In the genomic region with DNA sequence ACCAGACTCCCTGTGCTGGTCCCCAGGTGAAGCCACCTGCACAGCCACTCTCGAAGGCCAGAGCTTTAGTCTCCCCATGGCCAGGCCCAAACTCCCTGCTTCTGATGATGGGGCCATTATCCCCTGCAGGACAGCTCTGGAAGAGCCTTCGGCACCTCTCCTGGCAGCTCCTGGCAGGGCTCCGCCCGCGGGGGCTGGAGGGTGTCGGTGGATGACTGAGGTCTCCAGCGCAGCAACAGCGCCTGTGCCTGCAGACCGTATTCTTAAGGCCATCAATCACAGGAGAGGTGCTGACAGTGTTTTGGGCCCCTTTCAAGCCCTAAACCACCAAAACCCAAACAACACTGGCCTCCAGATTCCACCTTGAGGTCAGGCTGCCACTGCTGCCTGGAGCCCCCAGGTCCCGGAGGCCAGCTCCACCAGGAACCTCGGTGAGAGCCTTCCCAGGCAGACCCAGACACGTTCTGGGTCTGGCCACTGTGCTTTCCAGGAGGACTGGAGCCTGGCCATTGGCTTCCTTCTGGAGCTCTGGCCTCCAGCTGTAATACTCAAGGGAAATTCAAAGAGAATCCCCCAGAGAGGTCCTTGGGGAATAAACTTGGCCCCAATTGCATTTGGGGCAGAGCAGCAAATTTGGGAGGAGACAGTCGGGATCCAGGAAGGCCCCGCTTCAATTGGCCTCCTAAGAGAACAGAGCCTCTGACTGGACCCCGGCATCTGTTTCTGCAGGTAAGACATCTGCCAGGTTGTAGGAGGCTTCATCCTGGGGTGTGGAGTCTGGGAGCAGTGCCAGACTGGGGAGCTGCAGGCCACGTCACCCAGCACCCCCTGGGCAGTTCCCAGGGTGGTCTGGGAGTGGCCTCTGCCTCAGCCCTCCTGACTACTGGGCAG, we compare ENCODE assay signal across 27 cellular contexts.
DNase-seq lines count a peak whose midpoint lies in the region; ATAC-seq, FAIRE-seq and TF ChIP-seq lines count a peak whose summit lies in the region.
"Had no signal": no experiment of that assay in that cellular context is flagged by ENCODE, and none has a peak within 500 bp of the region (broad histone marks: within the 10 kb centered on the region; RNA-seq: fewer than 3 reads in every experiment).

No MANE protein-coding gene starts in this region.

- no peak for FAIRE-seq in GM12892 (lab: Jason Lieb, UNC)
- FAIRE-seq: frontal cortex, GM19239 had no signal

- no peak overlapping the region for H3K27ac ChIP-seq in right cardiac atrium (ENCODE audit: low read length)
- H3K27ac ChIP-seq: C4-2B, left ventricle myocardium inferior, prostate gland had no signal

- 74% methylated on average over 16 of the region's 16 CpGs for WGBS in right cardiac atrium

- no peaks in the 10 kb centered on the region for H3K36me3 Mint-ChIP-seq in activated CD8-positive, alpha-beta memory T cell treated with anti-CD3 and anti-CD28 coated beads, Interleukin-2, amount 10 ng/mL, durations not matched to agents 7 days and 5 days
- H3K36me3 Mint-ChIP-seq: activated naive CD4-positive, alpha-beta T cell treated with anti-CD3 and anti-CD28 coated beads, Interleukin-2, amount 10 ng/mL, durations not matched to agents 7 days and 5 days; immature natural killer cell; T-cell had no signal

- H3K9me3 Mint-ChIP-seq in activated CD8-positive, alpha-beta memory T cell treated with anti-CD3 and anti-CD28 coated beads, Interleukin-2, amount 10 ng/mL, durations not matched to agents 7 days and 5 days (ENCODE audit: low read depth): no peaks in the 10 kb centered on the region
- H3K9me3 Mint-ChIP-seq: activated naive CD4-positive, alpha-beta T cell treated with anti-CD3 and anti-CD28 coated beads, Interleukin-2, amount 10 ng/mL, durations not matched to agents 7 days and 5 days; activated T-helper 1 cell treated with anti-CD3 and anti-CD28 coated beads, Interleukin-12 subunit alpha, Interleukin-12 subunit beta, Interleukin-2, Interleukin-4 antibody, amounts not matched to agents 30 ng/mL and 10 ng/mL and 1 ng/mL, durations not matched to agents 14 hours and 24 hours and 36 hours; immature natural killer cell; T-cell had no signal

- H3K27me3 Mint-ChIP-seq in activated CD8-positive, alpha-beta memory T cell treated with anti-CD3 and anti-CD28 coated beads, Interleukin-2, amount 10 ng/mL, durations not matched to agents 7 days and 5 days: peaks cover 7% of the 10 kb centered on the region
- H3K27me3 Mint-ChIP-seq: IgD-negative memory B cell had no signal

- CTCF ChIA-PET in activated CD8-positive, alpha-beta memory T cell treated with anti-CD3 and anti-CD28 coated beads, Interleukin-2, amount 10 ng/mL, durations not matched to agents 7 days and 5 days (lab: Charles Lee): no interaction called here

- peak; percentile 13 for DNase-seq in left cardiac atrium
- no peak for DNase-seq in right cardiac atrium
- peak; percentile 27 for DNase-seq in activated CD8-positive, alpha-beta memory T cell treated with anti-CD3 and anti-CD28 coated beads, Interleukin-2, amount 10 ng/mL, durations not matched to agents 7 days and 5 days
- peak; percentile 6 for DNase-seq in mucosa of gallbladder (ENCODE audit: low spot score)
- DNase-seq in GM12892 (ENCODE audit: insufficient read length): no peak
- no peak for DNase-seq in COLO829 (ENCODE audit: low spot score)
- DNase-seq: activated naive CD4-positive, alpha-beta T cell treated with anti-CD3 and anti-CD28 coated beads, Interleukin-2, amount 10 ng/mL, durations not matched to agents 7 days and 5 days; amniotic stem cell; effector CD8-positive, alpha-beta T cell; erythroblast; hippocampal formation; immature natural killer cell; left ventricle myocardium inferior; NCI-H2029 treated with DMSO at 0.1 percent for 48 hours; NCI-H446; SHP77; stimulated activated CD4-positive, alpha-beta T cell treated with anti-CD3 and anti-CD28 coated beads, Interleukin-1b, Interleukin-23, amount 100 ng/mL, for 48 hours; substantia nigra had no signal

- no peak for ATAC-seq in left cardiac atrium
- no peak for ATAC-seq in right cardiac atrium
- no peak for ATAC-seq in activated CD8-positive, alpha-beta memory T cell treated with anti-CD3 and anti-CD28 coated beads, Interleukin-2, amount 10 ng/mL, durations not matched to agents 7 days and 5 days
- no peak for ATAC-seq in HG02884 (IDR thresholded peaks at IDR 0.05; ENCODE audit: unreplicated experiment)
- ATAC-seq: T-cell had no signal

- no peak overlapping the region for H3K4me3 Mint-ChIP-seq in activated CD8-positive, alpha-beta memory T cell treated with anti-CD3 and anti-CD28 coated beads, Interleukin-2, amount 10 ng/mL, durations not matched to agents 7 days and 5 days
- H3K4me3 Mint-ChIP-seq: activated naive CD4-positive, alpha-beta T cell treated with anti-CD3 and anti-CD28 coated beads, Interleukin-2, amount 10 ng/mL, durations not matched to agents 7 days and 5 days; activated T-helper 1 cell treated with anti-CD3 and anti-CD28 coated beads, Interleukin-12 subunit alpha, Interleukin-12 subunit beta, Interleukin-2, Interleukin-4 antibody, amounts not matched to agents 30 ng/mL and 10 ng/mL and 1 ng/mL, durations not matched to agents 14 hours and 24 hours and 36 hours; IgD-negative memory B cell; immature natural killer cell; neural crest cell; T-cell had no signal

- H3K9me3 ChIP-seq in right cardiac atrium (ENCODE audit: control insufficient read depth, low read length): no peaks in the 10 kb centered on the region
- H3K9me3 ChIP-seq: left ventricle myocardium inferior, prostate gland had no signal

- no peak for TF ChIP-seq POLR2A in GM12892 (IDR thresholded peaks at IDR 0.05; ENCODE audit: low read depth, low read length)

- no peaks in the 10 kb centered on the region for H3K4me1 Mint-ChIP-seq in activated CD8-positive, alpha-beta memory T cell treated with anti-CD3 and anti-CD28 coated beads, Interleukin-2, amount 10 ng/mL, durations not matched to agents 7 days and 5 days
- H3K4me1 Mint-ChIP-seq: activated naive CD4-positive, alpha-beta T cell treated with anti-CD3 and anti-CD28 coated beads, Interleukin-2, amount 10 ng/mL, durations not matched to agents 7 days and 5 days had no signal

- no peak overlapping the region for H3K27ac Mint-ChIP-seq in activated CD8-positive, alpha-beta memory T cell treated with anti-CD3 and anti-CD28 coated beads, Interleukin-2, amount 10 ng/mL, durations not matched to agents 7 days and 5 days
- H3K27ac Mint-ChIP-seq: activated naive CD4-positive, alpha-beta T cell treated with anti-CD3 and anti-CD28 coated beads, Interleukin-2, amount 10 ng/mL, durations not matched to agents 7 days and 5 days; activated T-helper 1 cell treated with anti-CD3 and anti-CD28 coated beads, Interleukin-12 subunit alpha, Interleukin-12 subunit beta, Interleukin-2, Interleukin-4 antibody, amounts not matched to agents 30 ng/mL and 10 ng/mL and 1 ng/mL, durations not matched to agents 14 hours and 24 hours and 36 hours; IgD-negative memory B cell; immature natural killer cell; T-cell had no signal

- intact Hi-C loops in left cardiac atrium (cut with DNase I): no loop called here
- intact Hi-C loops in right cardiac atrium (cut with DNase I): no loop called here

- no peaks in the 10 kb centered on the region for H3K27me3 ChIP-seq in right cardiac atrium (ENCODE audit: control insufficient read depth, insufficient read depth)

- no peak overlapping the region for H3K4me3 ChIP-seq in right cardiac atrium (ENCODE audit: low read length)
- H3K4me3 ChIP-seq: left ventricle myocardium inferior, prostate gland had no signal

- H3K4me1 ChIP-seq in right cardiac atrium (ENCODE audit: control insufficient read depth, insufficient read depth, low read length): no peaks in the 10 kb centered on the region
- H3K4me1 ChIP-seq: left ventricle myocardium inferior, prostate gland had no signal

Comparison
In these comparisons a context has a peak if more than half of its experiments do, and no peak if none do; other contexts are left out.
1. DNase-seq: peak in left cardiac atrium (single experiment), activated CD8-positive, alpha-beta memory T cell treated with anti-CD3 and anti-CD28 coated beads, Interleukin-2, amount 10 ng/mL, durations not matched to agents 7 days and 5 days (single experiment) and mucosa of gallbladder (single experiment); none in right cardiac atrium (0 of 3), GM12892 (single experiment) and COLO829 (single experiment).